11 cellular contexts compared by ENCODE assay signal in the genomic region with DNA sequence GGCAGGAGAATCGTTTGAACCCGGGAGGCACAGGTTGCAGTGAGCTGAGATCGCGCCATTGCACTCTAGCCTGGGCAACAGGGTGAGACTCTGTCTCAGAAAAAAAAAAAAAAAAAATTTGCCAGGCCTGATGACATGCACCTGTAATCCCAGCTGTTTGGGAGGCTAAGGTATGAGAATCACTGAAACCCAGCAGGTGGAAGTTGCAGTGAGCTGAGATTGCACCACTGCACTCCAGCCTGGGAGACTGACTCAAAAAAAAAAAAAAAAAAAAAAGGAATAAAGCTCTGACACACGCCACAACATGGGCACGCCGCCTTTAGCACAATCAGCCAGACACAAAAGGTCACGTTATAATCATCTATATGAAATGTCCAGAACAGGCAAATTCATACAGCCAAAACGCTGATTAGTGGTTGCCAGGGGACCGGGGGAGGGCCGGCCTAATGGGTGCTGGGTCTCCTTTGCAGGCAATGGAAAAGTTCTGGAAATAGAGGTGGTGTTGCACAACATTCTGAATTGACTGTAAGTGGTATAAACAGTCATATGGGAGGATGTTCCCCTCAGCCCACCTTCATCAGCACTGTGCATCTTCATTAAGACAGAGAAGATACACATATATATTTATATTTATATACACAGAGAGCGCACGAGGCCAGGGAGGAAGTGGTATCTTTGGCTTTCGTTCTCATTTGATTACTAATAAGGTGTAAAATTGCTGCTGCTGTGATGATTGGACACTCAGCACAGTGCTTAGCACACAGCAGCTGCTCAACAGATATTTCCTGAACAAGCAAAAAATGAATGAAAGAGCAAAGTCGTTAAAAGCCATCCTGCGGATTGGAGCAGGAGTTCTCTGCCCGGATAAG. TPM values are rescaled to one million over a fixed set of nuclear protein-coding genes. Genes with fewer than 3 reads are reported as not detected.
DNase-seq lines count a peak whose midpoint lies in the region; ATAC-seq and TF ChIP-seq lines count a peak whose summit lies in the region.
"Had no signal": no experiment of that assay in that cellular context is flagged by ENCODE, and none has a peak within 500 bp of the region (broad histone marks: within the 10 kb centered on the region; RNA-seq: fewer than 3 reads in every experiment).

No MANE protein-coding gene starts in this region.

- no peaks in the 10 kb centered on the region for H3K9me2 ChIP-seq in SU-DHL-6 (replicated peaks; ENCODE audit: insufficient read depth, low read length)

- H3K9me3 ChIP-seq in BLaER1 treated with 17β-estradiol and CSF1 and Interleukin-3, amounts not matched to agents 10 nM and 100 nM (replicated peaks in 1 of 11), result no peaks in the 10 kb centered on the region
- H3K9me3 ChIP-seq in SU-DHL-6 (ENCODE audit: insufficient read depth, low read length), result no peaks in the 10 kb centered on the region
- no peaks in the 10 kb centered on the region for H3K9me3 ChIP-seq in lower lobe of right lung
- H3K9me3 ChIP-seq in aorta (ENCODE audit: control insufficient read depth, low read length), result no peaks in the 10 kb centered on the region
- H3K9me3 ChIP-seq: neutrophil had no signal

- H3K27me3 ChIP-seq in BLaER1 treated with 17β-estradiol and CSF1 and Interleukin-3, amounts not matched to agents 10 nM and 100 nM, result no peaks in the 10 kb centered on the region
- H3K27me3 ChIP-seq in SU-DHL-6 (ENCODE audit: low read length), result no peaks in the 10 kb centered on the region
- H3K27me3 ChIP-seq in lower lobe of right lung (ENCODE audit: low read depth), result no peaks in the 10 kb centered on the region
- H3K27me3 ChIP-seq in aorta (ENCODE audit: control insufficient read depth in 1 of 2, insufficient read depth in 2 of 2, low read length in 1 of 2), result no peaks in the 10 kb centered on the region
- H3K27me3 ChIP-seq: neutrophil had no signal

- peaks cover 26 to 60% (median 49%) of the 10 kb centered on the region in 11 experiments for H3K36me3 ChIP-seq in BLaER1 treated with 17β-estradiol and CSF1 and Interleukin-3, amounts not matched to agents 10 nM and 100 nM
- H3K36me3 ChIP-seq in SU-DHL-6 (ENCODE audit: low read length) (no peaks in the 10 kb centered on the region), lower lobe of right lung (peaks cover 63% of the 10 kb centered on the region), aorta (ENCODE audit: control insufficient read depth in 1 of 2, insufficient read depth in 2 of 2, low read length in 1 of 2) (no peaks in the 10 kb centered on the region)
- H3K36me3 ChIP-seq: neutrophil had no signal

- 81% methylated on average over 17 of the region's 17 CpGs for WGBS in aorta, 2 donors

- H3K4me3 ChIP-seq in BLaER1 treated with 17β-estradiol and CSF1 and Interleukin-3, amounts not matched to agents 10 nM and 100 nM, result no peak overlapping the region
- H3K4me3 ChIP-seq in SU-DHL-6 (ENCODE audit: insufficient read depth, low read length, poor library complexity, severe bottlenecking) (no peak overlapping the region), lower lobe of right lung (no peak overlapping the region), aorta (ENCODE audit: low read length in 2 of 2) (no peak overlapping the region)

- H3K4me2 ChIP-seq in BLaER1 treated with 17β-estradiol and CSF1 and Interleukin-3, amounts not matched to agents 10 nM and 100 nM, result peak overlapping the region; percentile 35 to 74 (median 50)
- H3K4me2 ChIP-seq in SU-DHL-6 (ENCODE audit: low read depth, low read length, poor library complexity, severe bottlenecking), result peak overlapping the region; percentile 59

- peaks cover 33 to 47% (median 38%) of the 10 kb centered on the region in 10 experiments for H3K4me1 ChIP-seq in BLaER1 treated with 17β-estradiol and CSF1 and Interleukin-3, amounts not matched to agents 10 nM and 100 nM
- H3K4me1 ChIP-seq in lower lobe of right lung (peaks cover 13% of the 10 kb centered on the region), aorta (ENCODE audit: control insufficient read depth in 1 of 2, insufficient read depth in 2 of 2, low read length in 2 of 2) (no peaks in the 10 kb centered on the region)

- peaks cover 35% of the 10 kb centered on the region for H3F3A ChIP-seq in SU-DHL-6 (ENCODE audit: insufficient read depth)

- intact Hi-C loops in lower lobe of right lung (cut with DNase I) (no loop called here), aorta (cut with DNase I) (no loop called here)

- H4K20me1 ChIP-seq in BLaER1 treated with 17β-estradiol and CSF1 and Interleukin-3, amounts not matched to agents 10 nM and 100 nM, result 0 out of 22 replicates have a peak, but pooled peaks cover 0 to 6% (median 0%) of the 10 kb centered on the region in 11 experiments
- no peaks in the 10 kb centered on the region for H4K20me1 ChIP-seq in SU-DHL-6 (ENCODE audit: low read depth, low read length)

- H3K27ac ChIP-seq in BLaER1 treated with 17β-estradiol and CSF1 and Interleukin-3, amounts not matched to agents 10 nM and 100 nM, result peak overlapping the region in 8 of 11 experiments; percentile 15 to 54 (median 34); a peak in 11 of 22 replicates
- peak overlapping the region; percentile 82 for H3K27ac ChIP-seq in SU-DHL-6 (ENCODE audit: low read depth, low read length)
- H3K27ac ChIP-seq in lower lobe of right lung, result no peak overlapping the region
- no peak overlapping the region for H3K27ac ChIP-seq in aorta (ENCODE audit: low read depth in 1 of 2, low read length in 2 of 2)
- H3K27ac ChIP-seq: neutrophil had no signal

- H3K9ac ChIP-seq in BLaER1 treated with 17β-estradiol and CSF1 and Interleukin-3, amounts not matched to agents 10 nM and 100 nM, result peak overlapping the region in 9 of 11 experiments; percentile 10 to 57 (median 33); a peak in 12 of 22 replicates
- H3K9ac ChIP-seq in SU-DHL-6 (ENCODE audit: low read length), result peak overlapping the region; percentile 25; the same call in 1 of the 2 replicates

- ATAC-seq in GM18870 (IDR thresholded peaks at IDR 0.05; ENCODE audit: unreplicated experiment) (peak; percentile 65), HG02870 (IDR thresholded peaks at IDR 0.05; ENCODE audit: unreplicated experiment) (peak; percentile 53), lower lobe of right lung (no peak), aorta (ENCODE audit: low FRiP score) (no peak)

- no peak overlapping the region for H2AFZ ChIP-seq in SU-DHL-6 (ENCODE audit: low read depth, low read length, severe bottlenecking)

- H3K79me2 ChIP-seq in SU-DHL-6 (ENCODE audit: insufficient read depth, low read length), result no peaks in the 10 kb centered on the region

- TF ChIP-seq CTCF in SU-DHL-6 (IDR thresholded peaks at IDR 0.05; ENCODE audit: insufficient read depth, low read length, poor library complexity, severe bottlenecking) (no peak), lower lobe of right lung (IDR thresholded peaks at IDR 0.05) (no peak)

- DNase-seq in lower lobe of right lung, result no peak
- no peak for DNase-seq in NCI-H446 (lab: John Stamatoyannopoulos, UW)
- no peak for DNase-seq in aorta
- DNase-seq in DMS 273 treated with DMSO at 0.1 percent for 48 hours (lab: John Stamatoyannopoulos, UW), result no peak
- DNase-seq: central memory CD4-positive, alpha-beta T cell; NCI-H82 had no signal

RNA-seq across cellular contexts. Expression of a gene that starts 3.8 kb away (rescaled TPM):
- total RNA-seq in lower lobe of right lung (23.9 TPM), aorta (10 to 100 TPM; 14.1 to 16.3 TPM)
- polyA plus RNA-seq in aorta, result 10 to 100 TPM; 14.7 to 25.3 TPM

RNA-seq across cellular contexts. Expression of a gene that starts 7.7 kb away (rescaled TPM):
- total RNA-seq in lower lobe of right lung (1.0 TPM), aorta (10 to 100 TPM; 14.2 to 18.5 TPM)
- 10 to 100 TPM in 1 of 2 donors, 1 to 10 TPM in 1; 4.8 to 25.1 TPM for polyA plus RNA-seq in aorta

RNA-seq across cellular contexts. Expression of a gene that starts 17.3 kb away (rescaled TPM):
- total RNA-seq in lower lobe of right lung (69.1 TPM), aorta (10 to 100 TPM; 47.9 to 55.4 TPM)
- 10 to 100 TPM; 15.2 to 25.3 TPM for polyA plus RNA-seq in aorta

RNA-seq across cellular contexts. Expression of a gene that starts 47.5 kb away (rescaled TPM):
- total RNA-seq in lower lobe of right lung (4.8 TPM), aorta (1 to 10 TPM; 2.0 to 3.6 TPM)
- 10 to 100 TPM in 1 of 2 donors, 1 to 10 TPM in 1; 2.9 to 10.9 TPM for polyA plus RNA-seq in aorta

RNA-seq across cellular contexts. Expression of a gene that starts 49.1 kb away (rescaled TPM):
- 45.5 TPM for total RNA-seq in lower lobe of right lung
- 1 to 10 TPM; 2.9 to 9.6 TPM for total RNA-seq in aorta
- polyA plus RNA-seq in aorta, result 1 to 10 TPM in 1 of 2 donors, under 1 TPM in 1; 0.72 to 5.5 TPM

Comparison
In these comparisons a context has a peak if more than half of its experiments do, and no peak if none do; other contexts are left out.
1. H3K27ac ChIP-seq: peak in BLaER1 treated with 17β-estradiol and CSF1 and Interleukin-3, amounts not matched to agents 10 nM and 100 nM (8 of 11) and SU-DHL-6 (single experiment); none in lower lobe of right lung (single experiment) and aorta (0 of 2).
2. ATAC-seq: peak in GM18870 (single experiment) and HG02870 (single experiment); none in lower lobe of right lung (0 of 2) and aorta (single experiment).